1 cellular context compared by ENCODE assay signal in genomic region chr12:9711664-9712063, GRCh38.
TF ChIP-seq lines count a peak whose summit lies in the region.

No MANE protein-coding gene starts in this region.

TF ChIP-seq in IMR-90, 13 proteins besides CTCF, POLR2A, EP300 and RAD21:
- TF ChIP-seq MXI1 (IDR thresholded peaks at IDR 0.05; ENCODE audit: borderline replicate concordance, low read depth, low read length) (no peak), FOS (IDR thresholded peaks at IDR 0.05; ENCODE audit: low read depth, low read length) (no peak), NFE2L2 (IDR thresholded peaks at IDR 0.05; ENCODE audit: low read depth, low read length) (no peak), USF2 (IDR thresholded peaks at IDR 0.05; ENCODE audit: low read depth, low read length) (no peak), ELK1 (IDR thresholded peaks at IDR 0.05; ENCODE audit: borderline replicate concordance, low read depth, low read length) (no peak), BHLHE40 (IDR thresholded peaks at IDR 0.05; ENCODE audit: low read depth, low read length) (no peak), MAZ (IDR thresholded peaks at IDR 0.05; ENCODE audit: borderline replicate concordance, low read depth, low read length) (no peak), SMC3 (IDR thresholded peaks at IDR 0.05; ENCODE audit: low read depth, low read length) (no peak), CHD1 (IDR thresholded peaks at IDR 0.05; ENCODE audit: low read depth, low read length) (no peak), CEBPB (IDR thresholded peaks at IDR 0.05; ENCODE audit: low read depth, low read length) (no peak), RFX5 (IDR thresholded peaks at IDR 0.05; ENCODE audit: low read depth, low read length) (no peak), MAFK (IDR thresholded peaks at IDR 0.05; ENCODE audit: low read depth, low read length) (no peak), RCOR1 (IDR thresholded peaks at IDR 0.05; ENCODE audit: insufficient replicate concordance, low read length) (no peak)
TF ChIP-seq in IMR-90: peak in this region for 0.
